Comparison of ENCODE assay signal across 17 cellular contexts in the genomic region with DNA sequence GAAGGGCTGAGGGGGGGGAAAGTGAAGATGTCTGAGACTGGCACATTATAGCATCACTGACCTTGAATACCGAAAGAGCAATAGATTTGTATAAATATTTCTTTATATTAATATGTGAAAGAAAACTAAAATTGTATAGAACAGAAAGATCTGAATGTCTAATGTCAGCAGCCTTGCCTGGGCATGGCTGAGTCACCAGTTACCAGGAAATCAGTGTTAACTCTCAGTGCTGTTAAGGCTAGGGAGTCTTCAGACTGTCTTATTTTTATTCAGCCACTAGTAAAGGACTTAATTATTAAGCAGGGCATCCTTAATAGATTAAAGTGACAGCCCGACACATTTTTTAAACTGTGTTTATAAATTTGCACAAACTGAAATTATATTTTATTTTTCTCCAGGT.
DNase-seq lines count a peak whose midpoint lies in the region; ATAC-seq, FAIRE-seq and TF ChIP-seq lines count a peak whose summit lies in the region.
"Had no signal": no experiment of that assay in that cellular context is flagged by ENCODE, and none has a peak within 500 bp of the region (broad histone marks: within the 10 kb centered on the region; RNA-seq: fewer than 3 reads in every experiment).

No MANE protein-coding gene starts in this region.

- peak; percentile 78 for FAIRE-seq in RCC 7860 (lab: Jason Lieb, UNC)
- FAIRE-seq: H1 had no signal

- H3K4me1 Mint-ChIP-seq in progenitor cell of endocrine pancreas (ENCODE audit: low read depth) = peaks cover 19% of the 10 kb centered on the region

- H3K27me3 Mint-ChIP-seq in progenitor cell of endocrine pancreas = no peaks in the 10 kb centered on the region
- H3K27me3 Mint-ChIP-seq: CD4-positive, alpha-beta T cell had no signal

- peak; percentile 76 for ATAC-seq in esophagus mucosa
- ATAC-seq in GM19023 (IDR thresholded peaks at IDR 0.05; ENCODE audit: unreplicated experiment) = no peak
- ATAC-seq: Panc1 had no signal

- H3K4me3 Mint-ChIP-seq in progenitor cell of endocrine pancreas (ENCODE audit: low read depth) = no peak overlapping the region
- H3K4me3 Mint-ChIP-seq: CD4-positive, alpha-beta T cell had no signal

- no peak for TF ChIP-seq CTCF in progenitor cell of endocrine pancreas (IDR thresholded peaks at IDR 0.05; ENCODE audit: unreplicated experiment)

- H3K9me3 Mint-ChIP-seq in progenitor cell of endocrine pancreas (ENCODE audit: low read depth) = no peaks in the 10 kb centered on the region
- H3K9me3 Mint-ChIP-seq: CD4-positive, alpha-beta T cell had no signal

- DNase-seq in EL (peak; percentile 8), RCC 7860 (ENCODE audit: low spot score) (no peak), myocyte (ENCODE audit: low read depth) (peak; percentile 12), progenitor cell of endocrine pancreas (ENCODE audit: low spot score, unreplicated experiment) (no peak), NCI-H510A treated with DMSO at 0.1 percent for 48 hours (lab: John Stamatoyannopoulos, UW) (no peak), NCI-H2196 treated with DMSO at 0.1 percent for 48 hours (lab: John Stamatoyannopoulos, UW; ENCODE audit: unreplicated experiment) (no peak)
- DNase-seq: anterior cingulate cortex; CD4-positive, alpha-beta T cell; lower lobe of right lung; MG63; NCI-H187; NCI-H526 treated with DMSO at 0.1 percent for 48 hours; stimulated activated CD4-positive, alpha-beta T cell treated with anti-CD3 and anti-CD28 coated beads, Interleukin-2, amount 100 ng/mL, for 24 hours had no signal

- H3K27ac Mint-ChIP-seq in progenitor cell of endocrine pancreas = no peak overlapping the region
- H3K27ac Mint-ChIP-seq: CD4-positive, alpha-beta T cell had no signal

- H3K36me3 Mint-ChIP-seq in progenitor cell of endocrine pancreas (ENCODE audit: insufficient read depth) = peaks cover 20% of the 10 kb centered on the region

Comparison
In these comparisons a context has a peak if more than half of its experiments do, and no peak if none do; other contexts are left out.
1. DNase-seq: peak in EL (single experiment) and myocyte (single experiment); none in RCC 7860 (single experiment), progenitor cell of endocrine pancreas (single experiment), NCI-H510A treated with DMSO at 0.1 percent for 48 hours (single experiment) and NCI-H2196 treated with DMSO at 0.1 percent for 48 hours (single experiment).